In the genomic region with DNA sequence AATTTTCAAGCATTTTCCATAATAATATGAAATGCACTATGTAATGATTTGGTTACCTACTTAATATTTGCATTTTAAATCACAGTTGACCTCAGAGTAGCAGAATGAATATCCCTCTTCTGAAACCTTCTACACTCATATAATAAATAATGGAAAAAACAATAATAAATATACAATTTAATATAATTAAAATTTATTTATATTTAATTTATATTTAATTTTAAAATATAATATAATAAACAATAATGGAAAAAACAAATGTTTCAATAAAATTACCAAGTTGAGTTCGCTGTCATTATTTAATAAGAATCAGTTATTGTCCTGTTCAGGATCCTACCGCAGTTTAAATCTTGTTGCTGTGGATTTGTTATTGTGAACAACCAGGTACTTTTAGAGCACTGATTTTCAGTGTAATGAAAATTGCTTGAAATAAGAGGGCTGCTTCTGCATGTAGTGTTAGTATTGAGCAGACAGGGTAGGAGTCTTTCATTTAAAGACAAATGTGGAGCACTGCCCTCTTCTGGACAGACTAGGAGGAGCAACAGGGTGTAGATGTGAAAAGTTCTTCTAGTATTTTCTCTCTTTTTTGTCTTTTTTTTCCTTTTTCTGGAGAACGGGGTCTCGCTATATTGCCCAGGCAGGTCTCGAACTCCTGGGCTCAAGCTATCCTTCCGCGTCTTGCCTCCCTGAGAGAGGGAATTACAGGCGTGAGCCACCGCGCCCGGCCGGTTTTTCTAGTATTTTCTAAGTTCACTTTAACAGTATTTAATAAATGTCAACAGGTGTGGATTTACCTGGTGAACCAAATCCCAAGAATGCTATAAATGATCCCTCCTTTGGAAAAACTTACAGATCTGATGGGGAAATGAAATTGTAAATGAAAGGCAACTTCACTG, we compare ENCODE assay signal across 9 cellular contexts. TPM values are rescaled to one million over a fixed set of nuclear protein-coding genes. Genes with fewer than 3 reads are reported as not detected.
DNase-seq lines count a peak whose midpoint lies in the region; ATAC-seq, FAIRE-seq and TF ChIP-seq lines count a peak whose summit lies in the region.
"Had no signal": no experiment of that assay in that cellular context is flagged by ENCODE, and none has a peak within 500 bp of the region (broad histone marks: within the 10 kb centered on the region; RNA-seq: fewer than 3 reads in every experiment).

No MANE protein-coding gene starts in this region.

- H3K36me3 ChIP-seq in pancreas: no peaks in the 10 kb centered on the region

- 62 to 69% methylated on average over 12 of the region's 12 CpGs for WGBS in pancreas, 2 donors

- TF ChIP-seq CTCF in foreskin keratinocyte (conservative IDR thresholded peaks at IDR 0.05) (peak; percentile 85), pancreas (IDR thresholded peaks at IDR 0.05) (peak; percentile 44 to 69 (median 63))

- peak; percentile 82 for DNase-seq in DMS 273 (lab: John Stamatoyannopoulos, UW; ENCODE audit: unreplicated experiment)
- peak; percentile 44 for DNase-seq in HPDE6-E6E7 (ENCODE audit: extremely low spot score)
- DNase-seq in RKO (ENCODE audit: low spot score): peak; percentile 74
- DNase-seq in activated T-cell treated with anti-CD3 and anti-CD28 coated beads, Interleukin-2, amount 50 U/mL, for 48 hours: peak; percentile 61 to 72
- DNase-seq in foreskin keratinocyte: peak in 1 of 2 donors; percentile 43
- DNase-seq in pancreas: peak in 4 of 6 donors; percentile 16 to 54 (median 44)
- DNase-seq in NCI-H187 treated with DMSO at 0.1 percent for 48 hours (lab: John Stamatoyannopoulos, UW): no peak

- FAIRE-seq in pancreas (lab: Jason Lieb, UNC): peak; percentile 87

- intact Hi-C loops in pancreas (cut with DNase I): no loop called here

- H3K27me3 ChIP-seq in foreskin keratinocyte (no peaks in the 10 kb centered on the region), pancreas (no peaks in the 10 kb centered on the region)

- H3K27ac ChIP-seq in foreskin keratinocyte (no peak overlapping the region), pancreas (no peak overlapping the region)

- no peaks in the 10 kb centered on the region for H3K9me3 ChIP-seq in pancreas

- no peak overlapping the region for H3K4me3 ChIP-seq in pancreas

- H3K4me1 ChIP-seq in foreskin keratinocyte (peaks cover 26% of the 10 kb centered on the region), pancreas (no peaks in the 10 kb centered on the region)

- ATAC-seq in GM19467 (IDR thresholded peaks at IDR 0.05; ENCODE audit: unreplicated experiment) (peak; percentile 89), foreskin keratinocyte (peak; percentile 77), pancreas (peak; percentile 53 to 92 (median 88))

RNA-seq across cellular contexts. Expression of a gene that starts 13.6 kb away (rescaled TPM):
- total RNA-seq in foreskin keratinocyte: 0.07 and 0.20 TPM in 2 replicates
- 0.12 and 0.13 TPM in 2 replicates for polyA plus RNA-seq in foreskin keratinocyte
- not detected for total RNA-seq in pancreas
- polyA plus RNA-seq in pancreas: under 1 TPM in 1 of 2 donors, not detected in 1; 0.12 TPM

RNA-seq across cellular contexts. Expression of a gene that starts 20.5 kb away (rescaled TPM):
- total RNA-seq in foreskin keratinocyte (0.11 and 0.20 TPM in 2 replicates), pancreas (under 1 TPM; 0.04 to 0.41 (median 0.13) TPM)
- polyA plus RNA-seq in foreskin keratinocyte (0.03 and 0.10 TPM in 2 replicates), pancreas (under 1 TPM; 0.08 to 0.12 TPM)

RNA-seq across cellular contexts. Expression of a gene that starts 21.6 kb away (rescaled TPM):
- 0.10 and 0.18 TPM in 2 replicates for total RNA-seq in foreskin keratinocyte
- polyA plus RNA-seq in foreskin keratinocyte: 0.17 and 0.19 TPM in 2 replicates
- total RNA-seq in pancreas: not detected
- polyA plus RNA-seq in pancreas: not detected
- polyA plus RNA-seq: adipose tissue had no signal

RNA-seq across cellular contexts. Expression of a gene that starts 39.4 kb away (rescaled TPM):
- total RNA-seq in foreskin keratinocyte (49.0 and 64.9 TPM in 2 replicates), pancreas (10 to 100 TPM; 26.0 to 37.5 (median 27.1) TPM)
- polyA plus RNA-seq in foreskin keratinocyte (67.4 and 91.9 TPM in 2 replicates), pancreas (10 to 100 TPM; 38.1 to 40.6 TPM)
